Comparison of ENCODE assay signal across 8 cellular contexts in the genomic region with DNA sequence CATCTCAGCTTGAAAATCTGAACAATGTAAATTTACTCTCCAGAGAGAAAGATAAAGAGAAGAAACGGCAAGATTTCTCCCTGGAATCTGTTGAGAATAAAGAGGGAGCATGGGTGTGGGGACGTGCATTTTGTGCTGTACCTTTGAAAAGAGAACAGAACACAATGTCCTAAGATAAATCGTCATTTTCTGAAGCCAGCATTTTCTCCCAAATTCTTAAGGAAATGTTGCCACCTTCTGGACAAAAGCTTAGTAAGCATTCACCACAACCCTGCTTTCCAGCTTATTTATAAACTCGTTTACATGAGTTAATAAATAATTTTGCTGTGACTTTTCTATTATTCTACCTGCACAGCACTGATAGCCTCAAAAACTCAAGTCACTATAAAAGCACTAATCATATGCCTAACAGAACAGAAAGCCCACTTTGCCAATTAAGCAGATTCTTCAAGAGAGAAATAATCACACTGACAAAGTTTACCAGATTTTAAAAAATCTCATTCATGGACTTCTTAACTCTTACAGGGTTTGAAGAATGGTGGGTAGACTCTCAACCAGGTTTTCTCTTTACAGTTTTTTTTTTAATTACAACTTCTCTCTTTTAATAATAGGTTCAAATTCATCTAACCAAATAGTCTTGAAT.
DNase-seq lines count a peak whose midpoint lies in the region; ATAC-seq and TF ChIP-seq lines count a peak whose summit lies in the region.

No MANE protein-coding gene starts in this region.

- H3K27me3 ChIP-seq in BJ (ENCODE audit: control insufficient read depth, insufficient read depth, low read length), result peaks cover 1% of the 10 kb centered on the region; the same call in 1 of the 2 replicates
- H3K27me3 ChIP-seq in Panc1 (ENCODE audit: control insufficient read depth, insufficient read depth, low read length), result no peaks in the 10 kb centered on the region
- H3K27me3 ChIP-seq in esophagus squamous epithelium, result no peaks in the 10 kb centered on the region
- H3K27me3 ChIP-seq in ovary, result no peaks in the 10 kb centered on the region

- intact Hi-C loops in Panc1 (cut with micrococcal nuclease; ENCODE audit: unreplicated experiment), result loop anchor here (2.0 to 10.0 kb wide), 6 partner anchors 192 to 1462 kb away; no protein-coding TSS in a partner anchor
- intact Hi-C loops in esophagus squamous epithelium (cut with DNase I), result loop anchor here (10.0 kb wide), 1 partner anchor 1062 kb away; no protein-coding TSS in a partner anchor
- intact Hi-C loops in ovary (cut with DNase I), result loop anchor here in 2 of 4 donors (5.0 to 10.0 kb wide), 2 partner anchors 1459 to 1462 kb away; no protein-coding TSS in a partner anchor

- in situ Hi-C loops in Panc1 (cut with HindIII; ENCODE audit: low pct_unique_long_range_greater_than_20kb, low sequenced_read_pairs), result no loop called here

- H3K4me1 ChIP-seq in Panc1 (ENCODE audit: control insufficient read depth, insufficient read depth, low read length) (no peaks in the 10 kb centered on the region), esophagus squamous epithelium (peaks cover 0 to 5% (median 4%) of the 10 kb centered on the region in 3 donors), ovary (ENCODE audit: insufficient read depth) (no peaks in the 10 kb centered on the region)

- no peak overlapping the region; the same call in 1 of the 2 replicates for H3K27ac ChIP-seq in Panc1 (ENCODE audit: low read length)
- H3K27ac ChIP-seq in esophagus squamous epithelium, result no peak overlapping the region
- no peak overlapping the region for H3K27ac ChIP-seq in ovary

- no peak for TF ChIP-seq POLR2A in esophagus squamous epithelium (IDR thresholded peaks at IDR 0.05)
- no peak for TF ChIP-seq POLR2A in ovary (IDR thresholded peaks at IDR 0.05)

- no TSS peak for BruUV-seq in Panc1 (replicated peaks; lab: Mats Ljungman, UMichigan)

- TF ChIP-seq EP300 in ovary (IDR thresholded peaks at IDR 0.05), result no peak

- H3K36me3 ChIP-seq in BJ (ENCODE audit: control insufficient read depth, insufficient read depth, low read length), result no peaks in the 10 kb centered on the region
- H3K36me3 ChIP-seq in Panc1 (ENCODE audit: control insufficient read depth, insufficient read depth, low read length), result no peaks in the 10 kb centered on the region
- H3K36me3 ChIP-seq in esophagus squamous epithelium, result no peaks in the 10 kb centered on the region
- H3K36me3 ChIP-seq in ovary, result no peaks in the 10 kb centered on the region

- DNase-seq in BJ (ENCODE audit: low read depth) (no peak), Kasumi-1 (lab: John Stamatoyannopoulos, UW) (peak; percentile 63 to 77), Panc1 (ENCODE audit: low read depth, low spot score) (peak; percentile 8), esophagus squamous epithelium (lab: John Stamatoyannopoulos, UW) (no peak), ovary (no peak)
- no peak for DNase-seq in stimulated activated CD4-positive, alpha-beta T cell treated with anti-CD3 and anti-CD28 coated beads, Interleukin-1b, Interleukin-23, amount 100 ng/mL, for 48 hours
- no peak for DNase-seq in activated CD4-positive, alpha-beta T cell treated with anti-CD3 and anti-CD28 coated beads for 4 hours

- no peaks in the 10 kb centered on the region for H3K9me3 ChIP-seq in Panc1 (ENCODE audit: control insufficient read depth, insufficient read depth, low read depth, low read length)
- no peaks in the 10 kb centered on the region for H3K9me3 ChIP-seq in esophagus squamous epithelium
- no peaks in the 10 kb centered on the region for H3K9me3 ChIP-seq in ovary

- TF ChIP-seq CTCF in BJ (IDR thresholded peaks at IDR 0.05; ENCODE audit: insufficient read depth, low read depth, low read length) (peak; percentile 58), Panc1 (IDR thresholded peaks at IDR 0.05) (peak; percentile 65; the same call in 1 of the 2 replicates), esophagus squamous epithelium (IDR thresholded peaks at IDR 0.05) (peak in 5 of 6 experiments; percentile 46 to 69 (median 51)), ovary (IDR thresholded peaks at IDR 0.05) (peak in 2 of 3 donors; percentile 38 to 49)

- 2 to 7% methylated on average over 4 of the region's 4 CpGs for WGBS in esophagus squamous epithelium, 2 donors
- 0 to 2% (median 1%) methylated on average over 4 of the region's 4 CpGs for WGBS in ovary, 3 donors

- POLR2A ChIA-PET in BJ (lab: Charles Lee) (no interaction called here), Panc1 (lab: Charles Lee) (no interaction called here)

- peak; percentile 56 for ATAC-seq in GM19397 (IDR thresholded peaks at IDR 0.05; ENCODE audit: unreplicated experiment)
- ATAC-seq in Panc1, result no peak

- H3K4me3 ChIP-seq in BJ (ENCODE audit: low read depth, low read length) (no peak overlapping the region), Panc1 (ENCODE audit: low read depth in 2 of 2, low read length in 2 of 2) (no peak overlapping the region), esophagus squamous epithelium (no peak overlapping the region), ovary (no peak overlapping the region)

- CTCF ChIA-PET in BJ (lab: Yijun Ruan, JAX) (interaction anchor here (0.7 to 3.4 kb wide), 15 partner anchors 12 to 1528 kb away, joined by 3 to 16 read pairs (median 4); no protein-coding TSS in a partner anchor), Panc1 (lab: Charles Lee) (interaction anchor here (0.6 to 0.8 kb wide), 4 partner anchors 16 to 1460 kb away, joined by 3 to 5 read pairs (median 4); no protein-coding TSS in a partner anchor)

Comparison
In these comparisons a context has a peak if more than half of its experiments do, and no peak if none do; other contexts are left out.
1. DNase-seq: peak in Kasumi-1 (2 of 2) and Panc1 (single experiment); none in BJ (single experiment), esophagus squamous epithelium (single experiment), ovary (0 of 5), stimulated activated CD4-positive, alpha-beta T cell treated with anti-CD3 and anti-CD28 coated beads, Interleukin-1b, Interleukin-23, amount 100 ng/mL, for 48 hours (single experiment) and activated CD4-positive, alpha-beta T cell treated with anti-CD3 and anti-CD28 coated beads for 4 hours (0 of 2).
2. Peak in every context shown above with its lines, with median percentiles within 50 percentile points of each other: CTCF ChIP-seq.